In genomic region chr7:38411404-38411803, GRCh38 we compare ENCODE assay signal across 13 cellular contexts.
DNase-seq lines count a peak whose midpoint lies in the region; ATAC-seq and TF ChIP-seq lines count a peak whose summit lies in the region.
"Had no signal": no experiment of that assay in that cellular context is flagged by ENCODE, and none has a peak within 500 bp of the region (broad histone marks: within the 10 kb centered on the region; RNA-seq: fewer than 3 reads in every experiment).

No MANE protein-coding gene starts in this region.

- no peak overlapping the region for H3K4me3 ChIP-seq in H7 (ENCODE audit: insufficient read depth, low read depth, low read length)
- no peak overlapping the region for H3K4me3 ChIP-seq in CD8-positive, alpha-beta memory T cell (ENCODE audit: low read length)
- H3K4me3 ChIP-seq: tibial nerve had no signal

- peaks cover 0 to 2% (median 0%) of the 10 kb centered on the region in 5 donors for H3K9me3 Mint-ChIP-seq in CD8-positive, alpha-beta memory T cell
- H3K9me3 Mint-ChIP-seq: activated B cell treated with CpG ODN at 0.5 μM for 24 hours had no signal

- DNase-seq in CD1c-positive myeloid dendritic cell (ENCODE audit: extremely low spot score), result peak; percentile 22
- peak; percentile 34 for DNase-seq in H7
- DNase-seq in SK-MEL-5 (ENCODE audit: low read depth, low spot score), result peak; percentile 86
- peak; percentile 19 for DNase-seq in iris pigment epithelial cell (ENCODE audit: low read depth)
- DNase-seq in GM10248 (ENCODE audit: extremely low spot score), result no peak
- no peak for DNase-seq in CD8-positive, alpha-beta memory T cell
- no peak for DNase-seq in amniotic stem cell (lab: John Stamatoyannopoulos, UW)
- DNase-seq: activated B cell treated with CpG ODN at 0.5 μM for 24 hours, left ventricle myocardium superior, NCI-H1930 had no signal

- H3K9me3 ChIP-seq in CD8-positive, alpha-beta memory T cell (ENCODE audit: low read length), result no peaks in the 10 kb centered on the region
- H3K9me3 ChIP-seq: tibial nerve had no signal

- H3K4me1 ChIP-seq in CD8-positive, alpha-beta memory T cell (ENCODE audit: insufficient read depth, low read length), result no peaks in the 10 kb centered on the region
- H3K4me1 ChIP-seq: tibial nerve had no signal

- H3K27ac ChIP-seq in CD8-positive, alpha-beta memory T cell (ENCODE audit: low read depth, low read length), result no peak overlapping the region
- H3K27ac ChIP-seq: tibial nerve had no signal

- ATAC-seq in GM19397 (IDR thresholded peaks at IDR 0.05; ENCODE audit: unreplicated experiment), result no peak
- ATAC-seq: left ventricle myocardium superior had no signal

- peaks cover 4 to 17% of the 10 kb centered on the region in 2 donors for H3K27me3 Mint-ChIP-seq in CD8-positive, alpha-beta memory T cell
- H3K27me3 Mint-ChIP-seq: activated B cell treated with CpG ODN at 0.5 μM for 24 hours, brain had no signal

- in situ Hi-C loops in SK-MEL-5 (cut with HindIII; ENCODE audit: low pct_unique_long_range_greater_than_20kb, low sequenced_read_pairs), result no loop called here

- H3K36me3 ChIP-seq in H7 (replicated peaks; ENCODE audit: control insufficient read depth, insufficient read depth, low read length), result no peaks in the 10 kb centered on the region
- no peaks in the 10 kb centered on the region for H3K36me3 ChIP-seq in CD8-positive, alpha-beta memory T cell (ENCODE audit: insufficient read depth, low read length)
- H3K36me3 ChIP-seq: tibial nerve had no signal

- no peak overlapping the region for H3K27ac Mint-ChIP-seq in CD8-positive, alpha-beta memory T cell
- H3K27ac Mint-ChIP-seq: activated B cell treated with CpG ODN at 0.5 μM for 24 hours, brain had no signal

- no peaks in the 10 kb centered on the region for H3K36me3 Mint-ChIP-seq in CD8-positive, alpha-beta memory T cell

- no peak for TF ChIP-seq CTCF in GM10248 (IDR thresholded peaks at IDR 0.05; ENCODE audit: control extremely low read depth, extremely low read depth, low read depth, missing control alignments)

- H3K4me3 Mint-ChIP-seq in CD8-positive, alpha-beta memory T cell, result no peak overlapping the region
- H3K4me3 Mint-ChIP-seq: activated B cell treated with CpG ODN at 0.5 μM for 24 hours, brain had no signal

- no peaks in the 10 kb centered on the region for H3K27me3 ChIP-seq in H7 (ENCODE audit: control insufficient read depth, insufficient read depth, low read length)
- no peaks in the 10 kb centered on the region for H3K27me3 ChIP-seq in CD8-positive, alpha-beta memory T cell (ENCODE audit: insufficient read depth, low read length, poor library complexity, severe bottlenecking)
- H3K27me3 ChIP-seq: tibial nerve had no signal

- CTCF ChIA-PET in GM10248 (lab: Yijun Ruan, JAX), result interaction anchor here (1.0 to 2.2 kb wide), 4 partner anchors 8 to 18 kb away, joined by 3 to 9 read pairs (median 6); no protein-coding TSS in a partner anchor
- CTCF ChIA-PET in CD8-positive, alpha-beta memory T cell (lab: Charles Lee), result no interaction called here

- POLR2A ChIA-PET in GM10248 (lab: Yijun Ruan, JAX), result interaction anchor here (0.7 kb wide), 1 partner anchor 1122 kb away, joined by 3 read pairs; no protein-coding TSS in a partner anchor
- POLR2A ChIA-PET in CD8-positive, alpha-beta memory T cell (lab: Charles Lee), result no interaction called here

- peaks cover 9 to 22% (median 18%) of the 10 kb centered on the region in 3 donors for H3K4me1 Mint-ChIP-seq in CD8-positive, alpha-beta memory T cell

Comparison
In these comparisons a context has a peak if more than half of its experiments do, and no peak if none do; other contexts are left out.
1. DNase-seq: peak in CD1c-positive myeloid dendritic cell (single experiment), H7 (single experiment), SK-MEL-5 (single experiment) and iris pigment epithelial cell (single experiment); none in GM10248 (single experiment), CD8-positive, alpha-beta memory T cell (0 of 5) and amniotic stem cell (single experiment).